8 cellular contexts compared by ENCODE assay signal in genomic region chr11:12827929-12828812, GRCh38.
DNase-seq lines count a peak whose midpoint lies in the region; ATAC-seq and TF ChIP-seq lines count a peak whose summit lies in the region.

No MANE protein-coding gene starts in this region.

- peak; percentile 84 for DNase-seq in EH (ENCODE audit: low read depth)
- no peak for DNase-seq in HFF-Myc (ENCODE audit: extremely low read depth, low read depth)
- DNase-seq in NCI-H526 treated with DMSO at 0.1 percent for 48 hours (lab: John Stamatoyannopoulos, UW) = peak; percentile 98
- no peak for DNase-seq in coronary artery (ENCODE audit: low spot score)
- DNase-seq in left colon = peak; percentile 52 to 61
- peak; percentile 76 for DNase-seq in superior temporal gyrus (ENCODE audit: extremely low spot score)
- no peak for DNase-seq in SKM-1 treated with dmso at 0.1 percent for 144 hours (lab: John Stamatoyannopoulos, UW; ENCODE audit: unreplicated experiment)
- no peak for DNase-seq in GM19238 (ENCODE audit: insufficient read length, low spot score)

- H3K27ac ChIP-seq in coronary artery = peak overlapping the region; percentile 25 to 52

- TF ChIP-seq CTCF in HFF-Myc (IDR thresholded peaks at IDR 0.05; ENCODE audit: low read depth, low read length, missing control alignments) = no peak
- TF ChIP-seq CTCF in coronary artery (IDR thresholded peaks at IDR 0.05) = no peak

- H3K4me3 ChIP-seq in HFF-Myc (replicated peaks; ENCODE audit: low read depth, low read length) = peak overlapping the region; percentile 45
- peak overlapping the region; percentile 63 for H3K4me3 ChIP-seq in coronary artery

- ATAC-seq in left colon = peak; percentile 79

- intact Hi-C loops in left colon (cut with DNase I, micrococcal nuclease) = no loop called here

Comparison
In these comparisons a context has a peak if more than half of its experiments do, and no peak if none do; other contexts are left out.
1. DNase-seq: peak in EH (single experiment), NCI-H526 treated with DMSO at 0.1 percent for 48 hours (single experiment), left colon (2 of 2) and superior temporal gyrus (single experiment); none in HFF-Myc (single experiment), coronary artery (single experiment), SKM-1 treated with dmso at 0.1 percent for 144 hours (single experiment) and GM19238 (single experiment).